11 cellular contexts compared by ENCODE assay signal in genomic region chr12:122944588-122944987, GRCh38. TPM values are rescaled to one million over a fixed set of nuclear protein-coding genes. Genes with fewer than 3 reads are reported as not detected.
DNase-seq lines count a peak whose midpoint lies in the region; ATAC-seq, FAIRE-seq and TF ChIP-seq lines count a peak whose summit lies in the region.
"Had no signal": no experiment of that assay in that cellular context is flagged by ENCODE, and none has a peak within 500 bp of the region (broad histone marks: within the 10 kb centered on the region; RNA-seq: fewer than 3 reads in every experiment).

No MANE protein-coding gene starts in this region.

- FAIRE-seq in astrocyte (lab: Jason Lieb, UNC): no peak
- FAIRE-seq in small intestine (lab: Jason Lieb, UNC): no peak

- no peaks in the 10 kb centered on the region for H3K9me3 Mint-ChIP-seq in astrocyte (ENCODE audit: unreplicated experiment)
- H3K9me3 Mint-ChIP-seq: neural progenitor cell had no signal

- 29 to 58% (median 32%) methylated on average over 6 of the region's 6 CpGs for WGBS in small intestine, 3 donors

- peaks cover 9% of the 10 kb centered on the region for H3K36me3 Mint-ChIP-seq in astrocyte (ENCODE audit: low read depth, unreplicated experiment)
- H3K36me3 Mint-ChIP-seq: neural progenitor cell had no signal

- DNase-seq in HFF-Myc (ENCODE audit: extremely low read depth, low read depth): peak; percentile 43
- peak; percentile 35 for DNase-seq in astrocyte (ENCODE audit: low read depth)
- peak; percentile 70 to 78 for DNase-seq in hippocampal formation (lab: John Stamatoyannopoulos, UW)
- DNase-seq in small intestine: peak; percentile 44
- no peak for DNase-seq in activated CD4-positive, CD25-positive, alpha-beta regulatory T cell (lab: John Stamatoyannopoulos, UW)
- no peak for DNase-seq in SKM-1 (lab: John Stamatoyannopoulos, UW; ENCODE audit: unreplicated experiment)
- DNase-seq in NCI-H524 treated with DMSO at 0.1 percent for 48 hours (lab: John Stamatoyannopoulos, UW): no peak
- DNase-seq: activated effector memory CD4-positive, alpha-beta T cell treated with Interleukin-2 at 50 U/mL for 16 hours; NCI-H2029 had no signal

- peaks cover 25% of the 10 kb centered on the region for H3K4me1 Mint-ChIP-seq in astrocyte (ENCODE audit: low read depth, unreplicated experiment)

- H3K4me1 ChIP-seq in astrocyte (ENCODE audit: insufficient read depth, low read length) (peaks cover 38% of the 10 kb centered on the region), small intestine (ENCODE audit: control insufficient read depth in 2 of 2, insufficient read depth in 1 of 2, low read depth in 1 of 2, low read length in 1 of 2) (peaks cover 3 to 8% of the 10 kb centered on the region in 2 donors)
- H3K4me1 ChIP-seq: neural progenitor cell had no signal

- no peak for ATAC-seq in GM18870 (IDR thresholded peaks at IDR 0.05; ENCODE audit: unreplicated experiment)

- no peaks in the 10 kb centered on the region for H3K79me2 ChIP-seq in astrocyte (ENCODE audit: insufficient read depth, low read length)

- H3K27ac ChIP-seq in astrocyte (ENCODE audit: low read depth, low read length) (peak overlapping the region; percentile 30), small intestine (ENCODE audit: low read depth in 1 of 2, low read length in 1 of 2) (peak overlapping the region in 1 of 2 donors; percentile 38)
- H3K27ac ChIP-seq: neural progenitor cell had no signal

- H3K27me3 ChIP-seq in astrocyte (ENCODE audit: insufficient read depth, low read length) (no peaks in the 10 kb centered on the region), small intestine (ENCODE audit: control insufficient read depth in 2 of 2, insufficient read depth in 2 of 2, low read length in 2 of 2) (no peaks in the 10 kb centered on the region)
- H3K27me3 ChIP-seq: neural progenitor cell had no signal

- H3K4me3 Mint-ChIP-seq in astrocyte (ENCODE audit: unreplicated experiment): no peak overlapping the region

- H3K27ac Mint-ChIP-seq in astrocyte (ENCODE audit: unreplicated experiment): no peak overlapping the region

- H3K36me3 ChIP-seq in astrocyte (ENCODE audit: insufficient read depth, low read length) (no peaks in the 10 kb centered on the region), small intestine (ENCODE audit: control insufficient read depth in 2 of 2, insufficient read depth in 2 of 2, low read length in 2 of 2) (no peaks in the 10 kb centered on the region)
- H3K36me3 ChIP-seq: neural progenitor cell had no signal

- H3K9me3 ChIP-seq in astrocyte (ENCODE audit: insufficient read depth, low read depth, low read length) (no peaks in the 10 kb centered on the region), small intestine (ENCODE audit: control insufficient read depth, low read depth) (no peaks in the 10 kb centered on the region)

- no peak overlapping the region for H2AFZ ChIP-seq in astrocyte (ENCODE audit: low read depth, low read length)
- H2AFZ ChIP-seq: neural progenitor cell had no signal

- no peak overlapping the region for H3K9ac ChIP-seq in astrocyte (ENCODE audit: low read length)
- H3K9ac ChIP-seq: neural progenitor cell had no signal

- TF ChIP-seq CTCF in HFF-Myc (IDR thresholded peaks at IDR 0.05; ENCODE audit: low read depth, low read length, missing control alignments): no peak
- no peak for TF ChIP-seq CTCF in astrocyte (IDR thresholded peaks at IDR 0.05; ENCODE audit: insufficient read depth, low read depth, low read length)

- H4K20me1 ChIP-seq in astrocyte (ENCODE audit: insufficient read depth, low read length): no peaks in the 10 kb centered on the region

- H3K4me3 ChIP-seq in HFF-Myc (replicated peaks; ENCODE audit: low read depth, low read length) (no peak overlapping the region), astrocyte (ENCODE audit: insufficient read depth, low read depth, low read length) (no peak overlapping the region), small intestine (ENCODE audit: low read depth in 1 of 2, low read length in 2 of 2) (no peak overlapping the region)
- H3K4me3 ChIP-seq: neural progenitor cell had no signal

- H3K27me3 Mint-ChIP-seq in astrocyte (ENCODE audit: low read depth, unreplicated experiment): no peaks in the 10 kb centered on the region

- peak overlapping the region; percentile 39 for H3K4me2 ChIP-seq in astrocyte (ENCODE audit: low read length)
- H3K4me2 ChIP-seq: neural progenitor cell had no signal

RNA-seq across cellular contexts. Expression of gene ABCB9, which starts 21.7 kb away (rescaled TPM):
- 11.6 and 12.9 TPM in 2 replicates for total RNA-seq in astrocyte
- polyA plus RNA-seq in small intestine: 1 to 10 TPM; 2.5 to 6.6 (median 4.1) TPM

RNA-seq across cellular contexts. Expression of gene OGFOD2, which starts 30.5 kb away (rescaled TPM):
- total RNA-seq in astrocyte: 13.3 and 16.1 TPM in 2 replicates
- polyA plus RNA-seq in small intestine: 10 to 100 TPM; 26.6 to 30.3 (median 28.2) TPM

RNA-seq across cellular contexts. Expression of gene ARL6IP4, which starts 35.9 kb away (rescaled TPM):
- total RNA-seq in astrocyte: 121 and 122 TPM in 2 replicates
- polyA plus RNA-seq in small intestine: 100 to 1,000 TPM; 268 to 434 (median 395) TPM

RNA-seq across cellular contexts. Expression of gene VPS37B, which starts 48.7 kb away (rescaled TPM):
- 27.1 and 31.4 TPM in 2 replicates for total RNA-seq in astrocyte
- 10 to 100 TPM; 22.8 to 31.4 (median 24.0) TPM for polyA plus RNA-seq in small intestine

Comparison
In these comparisons a context has a peak if more than half of its experiments do, and no peak if none do; other contexts are left out.
1. DNase-seq: peak in HFF-Myc (single experiment), astrocyte (single experiment), hippocampal formation (2 of 2) and small intestine (single experiment); none in activated CD4-positive, CD25-positive, alpha-beta regulatory T cell (0 of 4), SKM-1 (single experiment) and NCI-H524 treated with DMSO at 0.1 percent for 48 hours (single experiment).